Comparison of ENCODE assay signal across 1 cellular context in the genomic region with DNA sequence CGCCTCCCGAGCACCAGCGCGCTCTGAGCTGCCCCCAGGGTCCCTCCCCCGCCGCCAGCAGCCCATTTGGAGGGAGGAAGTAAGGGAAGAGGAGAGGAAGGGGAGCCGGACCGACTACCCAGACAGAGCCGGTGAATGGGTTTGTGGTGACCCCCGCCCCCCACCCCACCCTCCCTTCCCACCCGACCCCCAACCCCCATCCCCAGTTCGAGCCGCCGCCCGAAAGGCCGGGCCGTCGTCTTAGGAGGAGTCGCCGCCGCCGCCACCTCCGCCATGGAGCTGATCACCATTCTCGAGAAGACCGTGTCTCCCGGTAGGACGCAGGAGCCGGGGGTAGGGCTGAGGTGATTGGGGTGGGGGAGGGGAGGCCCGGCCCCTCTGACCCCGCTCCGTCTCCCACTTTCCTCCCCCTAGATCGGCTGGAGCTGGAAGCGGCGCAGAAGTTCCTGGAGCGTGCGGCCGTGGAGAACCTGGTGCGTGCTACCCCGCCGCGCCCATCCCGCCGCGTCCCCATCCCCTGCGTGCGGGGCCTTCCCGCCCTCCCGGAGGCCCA.
TF ChIP-seq lines count a peak whose summit lies in the region.

No MANE protein-coding gene starts in this region.

TF ChIP-seq in HepG2, 621 proteins besides CTCF, POLR2A, EP300 and RAD21 (continued from another document and continues in another):
- no peak for TF ChIP-seq HMGXB3 (CRISPR knock-in tag; IDR thresholded peaks at IDR 0.05; ENCODE audit: borderline replicate concordance)
- TF ChIP-seq, protein P1, sequence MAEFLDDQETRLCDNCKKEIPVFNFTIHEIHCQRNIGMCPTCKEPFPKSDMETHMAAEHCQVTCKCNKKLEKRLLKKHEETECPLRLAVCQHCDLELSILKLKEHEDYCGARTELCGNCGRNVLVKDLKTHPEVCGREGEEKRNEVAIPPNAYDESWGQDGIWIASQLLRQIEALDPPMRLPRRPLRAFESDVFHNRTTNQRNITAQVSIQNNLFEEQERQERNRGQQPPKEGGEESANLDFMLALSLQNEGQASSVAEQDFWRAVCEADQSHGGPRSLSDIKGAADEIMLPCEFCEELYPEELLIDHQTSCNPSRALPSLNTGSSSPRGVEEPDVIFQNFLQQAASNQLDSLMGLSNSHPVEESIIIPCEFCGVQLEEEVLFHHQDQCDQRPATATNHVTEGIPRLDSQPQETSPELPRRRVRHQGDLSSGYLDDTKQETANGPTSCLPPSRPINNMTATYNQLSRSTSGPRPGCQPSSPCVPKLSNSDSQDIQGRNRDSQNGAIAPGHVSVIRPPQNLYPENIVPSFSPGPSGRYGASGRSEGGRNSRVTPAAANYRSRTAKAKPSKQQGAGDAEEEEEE (CRISPR knock-in tag; IDR thresholded peaks at IDR 0.05; ENCODE audit: borderline replicate concordance): 0 out of 2 replicates have a peak, but pooled peaks have one; percentile 26
- no peak for TF ChIP-seq TGIF2 (CRISPR knock-in tag; IDR thresholded peaks at IDR 0.05)
- TF ChIP-seq NR2F6 (IDR thresholded peaks at IDR 0.05): peak; percentile 5; the same call in 1 of the 2 replicates
- no peak for TF ChIP-seq NR2F6 (CRISPR knock-in tag; IDR thresholded peaks at IDR 0.05)
- TF ChIP-seq, protein P2, sequence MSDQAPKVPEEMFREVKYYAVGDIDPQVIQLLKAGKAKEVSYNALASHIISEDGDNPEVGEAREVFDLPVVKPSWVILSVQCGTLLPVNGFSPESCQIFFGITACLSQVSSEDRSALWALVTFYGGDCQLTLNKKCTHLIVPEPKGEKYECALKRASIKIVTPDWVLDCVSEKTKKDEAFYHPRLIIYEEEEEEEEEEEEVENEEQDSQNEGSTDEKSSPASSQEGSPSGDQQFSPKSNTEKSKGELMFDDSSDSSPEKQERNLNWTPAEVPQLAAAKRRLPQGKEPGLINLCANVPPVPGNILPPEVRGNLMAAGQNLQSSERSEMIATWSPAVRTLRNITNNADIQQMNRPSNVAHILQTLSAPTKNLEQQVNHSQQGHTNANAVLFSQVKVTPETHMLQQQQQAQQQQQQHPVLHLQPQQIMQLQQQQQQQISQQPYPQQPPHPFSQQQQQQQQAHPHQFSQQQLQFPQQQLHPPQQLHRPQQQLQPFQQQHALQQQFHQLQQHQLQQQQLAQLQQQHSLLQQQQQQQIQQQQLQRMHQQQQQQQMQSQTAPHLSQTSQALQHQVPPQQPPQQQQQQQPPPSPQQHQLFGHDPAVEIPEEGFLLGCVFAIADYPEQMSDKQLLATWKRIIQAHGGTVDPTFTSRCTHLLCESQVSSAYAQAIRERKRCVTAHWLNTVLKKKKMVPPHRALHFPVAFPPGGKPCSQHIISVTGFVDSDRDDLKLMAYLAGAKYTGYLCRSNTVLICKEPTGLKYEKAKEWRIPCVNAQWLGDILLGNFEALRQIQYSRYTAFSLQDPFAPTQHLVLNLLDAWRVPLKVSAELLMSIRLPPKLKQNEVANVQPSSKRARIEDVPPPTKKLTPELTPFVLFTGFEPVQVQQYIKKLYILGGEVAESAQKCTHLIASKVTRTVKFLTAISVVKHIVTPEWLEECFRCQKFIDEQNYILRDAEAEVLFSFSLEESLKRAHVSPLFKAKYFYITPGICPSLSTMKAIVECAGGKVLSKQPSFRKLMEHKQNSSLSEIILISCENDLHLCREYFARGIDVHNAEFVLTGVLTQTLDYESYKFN (CRISPR knock-in tag; conservative IDR thresholded peaks at IDR 0.05): peak; percentile 2; the same call in 1 of the 2 replicates
- TF ChIP-seq, protein P3, sequence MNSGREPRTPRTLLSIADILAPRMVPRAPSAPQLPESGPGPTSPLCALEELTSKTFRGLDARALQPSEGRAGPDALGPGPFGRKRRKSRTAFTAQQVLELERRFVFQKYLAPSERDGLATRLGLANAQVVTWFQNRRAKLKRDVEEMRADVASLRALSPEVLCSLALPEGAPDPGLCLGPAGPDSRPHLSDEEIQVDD (CRISPR knock-in tag; IDR thresholded peaks at IDR 0.05; ENCODE audit: borderline replicate concordance): 0 out of 2 replicates have a peak, but pooled peaks have one; percentile 11
- no peak for TF ChIP-seq TEAD3 (CRISPR knock-in tag; optimal IDR thresholded peaks at IDR 0.05; ENCODE audit: borderline replicate concordance)
- TF ChIP-seq CHCHD3 (CRISPR knock-in tag; IDR thresholded peaks at IDR 0.05): 0 out of 2 replicates have a peak, but pooled peaks have one; percentile 50
- TF ChIP-seq BCL6 (CRISPR knock-in tag; IDR thresholded peaks at IDR 0.05): no peak
- TF ChIP-seq FIP1L1 (IDR thresholded peaks at IDR 0.05; ENCODE audit: borderline replicate concordance, insufficient read depth, low read depth, low read length): peak; percentile 76; the same call in 1 of the 2 replicates
- TF ChIP-seq ZNF713 (CRISPR knock-in tag; IDR thresholded peaks at IDR 0.05): 0 out of 2 replicates have a peak, but pooled peaks have one; percentile 22
- no peak for TF ChIP-seq HDAC2 (CRISPR knock-in tag; IDR thresholded peaks at IDR 0.05)
- TF ChIP-seq, protein P4, sequence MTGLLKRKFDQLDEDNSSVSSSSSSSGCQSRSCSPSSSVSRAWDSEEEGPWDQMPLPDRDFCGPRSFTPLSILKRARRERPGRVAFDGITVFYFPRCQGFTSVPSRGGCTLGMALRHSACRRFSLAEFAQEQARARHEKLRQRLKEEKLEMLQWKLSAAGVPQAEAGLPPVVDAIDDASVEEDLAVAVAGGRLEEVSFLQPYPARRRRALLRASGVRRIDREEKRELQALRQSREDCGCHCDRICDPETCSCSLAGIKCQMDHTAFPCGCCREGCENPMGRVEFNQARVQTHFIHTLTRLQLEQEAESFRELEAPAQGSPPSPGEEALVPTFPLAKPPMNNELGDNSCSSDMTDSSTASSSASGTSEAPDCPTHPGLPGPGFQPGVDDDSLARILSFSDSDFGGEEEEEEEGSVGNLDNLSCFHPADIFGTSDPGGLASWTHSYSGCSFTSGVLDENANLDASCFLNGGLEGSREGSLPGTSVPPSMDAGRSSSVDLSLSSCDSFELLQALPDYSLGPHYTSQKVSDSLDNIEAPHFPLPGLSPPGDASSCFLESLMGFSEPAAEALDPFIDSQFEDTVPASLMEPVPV (CRISPR knock-in tag; IDR thresholded peaks at IDR 0.05): no peak
- peak; percentile 13 for TF ChIP-seq ZNF883 (CRISPR knock-in tag; IDR thresholded peaks at IDR 0.05; ENCODE audit: not compliant biosample characterization)
- TF ChIP-seq MTF1 (CRISPR knock-in tag; IDR thresholded peaks at IDR 0.05): no peak
- TF ChIP-seq ZNF562 (CRISPR knock-in tag; IDR thresholded peaks at IDR 0.05; ENCODE audit: borderline replicate concordance): 0 out of 2 replicates have a peak, but pooled peaks have one; percentile 77
- 0 out of 2 replicates have a peak, but pooled peaks have one; percentile 50 for TF ChIP-seq ZNF24 (IDR thresholded peaks at IDR 0.05)
- peak; percentile 4; the same call in 1 of the 2 replicates for TF ChIP-seq ZMAT3 (CRISPR knock-in tag; conservative IDR thresholded peaks at IDR 0.05)
- peak; percentile 46; the same call in 1 of the 2 replicates for TF ChIP-seq DMAP1 (CRISPR knock-in tag; IDR thresholded peaks at IDR 0.05)
- TF ChIP-seq ZNF691 (CRISPR knock-in tag; IDR thresholded peaks at IDR 0.05; ENCODE audit: borderline replicate concordance, low read depth): no peak
- TF ChIP-seq ZNF646 (CRISPR knock-in tag; IDR thresholded peaks at IDR 0.05): no peak
- TF ChIP-seq ZNF207 (IDR thresholded peaks at IDR 0.05; ENCODE audit: borderline replicate concordance): no peak
- no peak for TF ChIP-seq ZNF597 (CRISPR knock-in tag; IDR thresholded peaks at IDR 0.05)
- TF ChIP-seq TAF1 (CRISPR knock-in tag; IDR thresholded peaks at IDR 0.05): peak; percentile 11; the same call in 1 of the 2 replicates
- no peak for TF ChIP-seq NR1H2 (CRISPR knock-in tag; IDR thresholded peaks at IDR 0.05; ENCODE audit: borderline replicate concordance, low read depth)
- peak; percentile 23 for TF ChIP-seq ZFY (CRISPR knock-in tag; IDR thresholded peaks at IDR 0.05)
